Comparison of ENCODE assay signal across 8 cellular contexts in the genomic region with DNA sequence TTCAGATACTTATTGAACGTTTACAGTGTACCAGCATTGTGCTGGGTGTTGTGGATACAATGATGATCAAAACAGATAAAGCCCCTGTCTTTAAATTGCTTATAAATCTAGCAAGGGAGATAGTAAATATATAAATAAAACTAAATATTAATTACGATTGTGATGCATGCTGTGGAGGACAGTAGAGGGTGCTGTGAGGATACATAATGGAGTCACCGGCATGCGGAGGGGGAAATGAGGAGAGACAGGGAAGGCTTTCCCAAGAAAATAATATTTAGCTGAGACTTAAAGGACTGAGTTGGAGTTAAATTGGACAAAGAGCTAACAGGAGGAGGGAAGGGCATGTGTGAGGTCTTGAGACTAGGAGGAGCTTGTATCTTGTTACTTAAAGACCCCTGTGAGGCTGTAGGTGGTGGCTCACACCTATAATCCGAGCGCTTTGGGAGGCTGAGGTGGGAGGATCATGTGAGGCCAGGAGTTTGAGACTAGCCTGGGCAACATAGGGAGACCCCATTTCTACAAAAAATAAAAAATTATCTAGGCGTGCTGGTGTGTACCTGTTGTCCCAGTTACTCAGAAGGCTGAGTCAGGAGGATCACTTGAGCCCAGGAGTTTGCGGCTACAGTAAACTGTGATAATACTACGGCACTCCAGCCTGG. TPM values are rescaled to one million over a fixed set of nuclear protein-coding genes. Genes with fewer than 3 reads are reported as not detected.
DNase-seq lines count a peak whose midpoint lies in the region; ATAC-seq, FAIRE-seq and TF ChIP-seq lines count a peak whose summit lies in the region.

No MANE protein-coding gene starts in this region.

- H3K18ac ChIP-seq in H1 (ENCODE audit: extremely low read depth, low read length) = no peak overlapping the region

- H2BK120ac ChIP-seq in H1 (replicated peaks; ENCODE audit: low read depth, low read length) = no peak overlapping the region

- POLR2A ChIA-PET in H1 (lab: Charles Lee; ENCODE audit: partially characterized antibody) = interaction anchor here (1.0 to 3.1 kb wide), 3 partner anchors 29 to 120 kb away, joined by 3 to 12 read pairs (median 3); no protein-coding TSS in a partner anchor

- no peak overlapping the region for H3K27ac Mint-ChIP-seq in osteocyte (ENCODE audit: unreplicated experiment)
- no peak overlapping the region for H3K27ac Mint-ChIP-seq in stimulated activated naive CD8-positive, alpha-beta T cell treated with anti-CD3 and anti-CD28 coated beads, Interleukin-15, amount 100 ng/mL, for 72 hours

- H3K14ac ChIP-seq in H1 (ENCODE audit: insufficient read length) = no peak overlapping the region

- H2AK5ac ChIP-seq in H1 (ENCODE audit: low read depth, low read length) = no peak overlapping the region

- H3K4me3 Mint-ChIP-seq in osteocyte (ENCODE audit: unreplicated experiment) = peak overlapping the region; percentile 53
- H3K4me3 Mint-ChIP-seq in stimulated activated naive CD8-positive, alpha-beta T cell treated with anti-CD3 and anti-CD28 coated beads, Interleukin-15, amount 100 ng/mL, for 72 hours = peak overlapping the region in 1 of 2 donors; percentile 48

- H3K27me3 ChIP-seq in H1 (replicated peaks in 1 of 4; ENCODE audit: control insufficient read depth in 3 of 4, extremely low read depth in 1 of 4, insufficient read depth in 3 of 4, low read length in 3 of 4) = no peaks in the 10 kb centered on the region; a peak in 1 of 7 replicates

- no peaks in the 10 kb centered on the region for H3K36me3 ChIP-seq in H1 (ENCODE audit: control insufficient read depth in 2 of 4, insufficient read depth in 4 of 4, low read length in 3 of 4)

- H4K20me1 ChIP-seq in H1 (replicated peaks in 1 of 2; ENCODE audit: control insufficient read depth in 1 of 2, insufficient read depth in 2 of 2, low read length in 2 of 2) = no peaks in the 10 kb centered on the region

- TF ChIP-seq RAD21 in H1 (IDR thresholded peaks at IDR 0.05 in 1 of 2, conservative IDR thresholded peaks at IDR 0.05 in 1 of 2; ENCODE audit: low read depth in 2 of 2, low read length in 2 of 2) = peak; percentile 72 to 73

- peaks cover 12% of the 10 kb centered on the region for H3K27me3 Mint-ChIP-seq in osteocyte (ENCODE audit: unreplicated experiment)
- no peaks in the 10 kb centered on the region for H3K27me3 Mint-ChIP-seq in stimulated activated naive CD8-positive, alpha-beta T cell treated with anti-CD3 and anti-CD28 coated beads, Interleukin-15, amount 100 ng/mL, for 72 hours

- H3K79me1 ChIP-seq in H1 (ENCODE audit: low read depth, low read length) = peaks cover 2% of the 10 kb centered on the region; the same call in 1 of the 2 replicates

- H3K4me1 ChIP-seq in H1 (replicated peaks in 1 of 4; ENCODE audit: control insufficient read depth in 3 of 4, insufficient read depth in 4 of 4, low read length in 3 of 4) = peaks cover 0 to 4% (median 2%) of the 10 kb centered on the region in 4 experiments; a peak in 4 of 7 replicates

- H4K5ac ChIP-seq in H1 (ENCODE audit: insufficient read length, low read depth, low read length) = no peak overlapping the region

- peaks cover 19% of the 10 kb centered on the region for H3K4me1 Mint-ChIP-seq in osteocyte (ENCODE audit: unreplicated experiment)
- peaks cover 43% of the 10 kb centered on the region for H3K4me1 Mint-ChIP-seq in stimulated activated naive CD8-positive, alpha-beta T cell treated with anti-CD3 and anti-CD28 coated beads, Interleukin-15, amount 100 ng/mL, for 72 hours

- H2BK20ac ChIP-seq in H1 (ENCODE audit: low read length) = no peak overlapping the region

- H2BK5ac ChIP-seq in H1 (ENCODE audit: low read depth, low read length) = no peak overlapping the region

- H3K23ac ChIP-seq in H1 (ENCODE audit: insufficient read length) = no peak overlapping the region

- no peak overlapping the region for H3K4me3 ChIP-seq in H1 (ENCODE audit: extremely low read depth in 1 of 4, insufficient read depth in 2 of 4, low read depth in 3 of 4, low read length in 4 of 4)

- no peak overlapping the region for H3K27ac ChIP-seq in H1 (ENCODE audit: low read depth, low read length)

- H2AFZ ChIP-seq in H1 (ENCODE audit: low read length) = no peak overlapping the region

- no peak overlapping the region for H2BK15ac ChIP-seq in H1 (ENCODE audit: low read length)

- no peak overlapping the region for H3K4me2 ChIP-seq in H1 (ENCODE audit: insufficient read depth in 1 of 2, low read depth in 2 of 2, low read length in 2 of 2)

- no peak overlapping the region for H3K9ac ChIP-seq in H1 (replicated peaks in 1 of 4; ENCODE audit: extremely low read depth in 1 of 4, low read depth in 3 of 4, low read length in 3 of 4)

- no peaks in the 10 kb centered on the region for H3K9me3 Mint-ChIP-seq in osteocyte (ENCODE audit: unreplicated experiment)
- H3K9me3 Mint-ChIP-seq in stimulated activated naive CD8-positive, alpha-beta T cell treated with anti-CD3 and anti-CD28 coated beads, Interleukin-15, amount 100 ng/mL, for 72 hours = peaks cover 0 to 12% of the 10 kb centered on the region in 2 donors

- DNase-seq in NCI-H748 (lab: John Stamatoyannopoulos, UW; ENCODE audit: unreplicated experiment) (peak; percentile 22), NCI-H748 treated with DMSO at 0.1 percent for 48 hours (lab: John Stamatoyannopoulos, UW) (no peak), NCI-H2171 treated with DMSO at 0.1 percent for 48 hours (lab: John Stamatoyannopoulos, UW) (peak; percentile 49), H1 (ENCODE audit: low read depth in 1 of 2, low spot score in 2 of 2) (no peak), osteocyte (ENCODE audit: extremely low spot score, unreplicated experiment) (no peak), HUDEP-2 (lab: John Stamatoyannopoulos, UW; ENCODE audit: unreplicated experiment in 76 of 76) (no peak), C1 segment of cervical spinal cord (lab: John Stamatoyannopoulos, UW) (no peak)
- no peak for DNase-seq in stimulated activated naive CD8-positive, alpha-beta T cell treated with anti-CD3 and anti-CD28 coated beads, Interleukin-15, amount 100 ng/mL, for 72 hours

- ATAC-seq in stimulated activated naive CD8-positive, alpha-beta T cell treated with anti-CD3 and anti-CD28 coated beads, Interleukin-15, amount 100 ng/mL, for 72 hours = no peak

- no peak overlapping the region for H4K8ac ChIP-seq in H1 (ENCODE audit: extremely low read depth, insufficient read depth, low read length)

- H3K23me2 ChIP-seq in H1 (ENCODE audit: low read depth, low read length) = peaks cover 10% of the 10 kb centered on the region

- no peak overlapping the region for H3K4ac ChIP-seq in H1 (replicated peaks; ENCODE audit: insufficient read length, low read depth, low read length)

- TF ChIP-seq POLR2A in H1 (IDR thresholded peaks at IDR 0.05; ENCODE audit: control extremely low read depth in 1 of 2, low read depth in 2 of 2, low read length in 2 of 2) = no peak

- CTCF ChIA-PET in H1 (lab: Charles Lee; ENCODE audit: partially characterized antibody) = interaction anchor here (0.6 to 3.3 kb wide), 21 partner anchors 11 to 260 kb away, joined by 3 to 29 read pairs (median 4); no protein-coding TSS in a partner anchor

- no peaks in the 10 kb centered on the region; a peak in 1 of 4 replicates for H3K9me3 ChIP-seq in H1 (ENCODE audit: insufficient read depth in 2 of 2, low read depth in 1 of 2, low read length in 1 of 2)

- H3K79me2 ChIP-seq in H1 (ENCODE audit: control insufficient read depth in 1 of 2, insufficient read depth in 2 of 2, low read length in 2 of 2) = peaks cover 0 to 31% of the 10 kb centered on the region in 2 experiments; a peak in 2 of 4 replicates

- 92% methylated on average over 9 of the region's 9 CpGs; no CpG with 5 or more reads in 1 of the 2 experiments for WGBS in H1 (ENCODE audit: extremely low coverage in 1 of 2, insufficient coverage in 1 of 2, insufficient read length in 1 of 2, insufficient replicate concordance in 2 of 2, low coverage in 1 of 2, low lambda C conversion rate in 2 of 2, missing lambda C conversion rate in 1 of 2), 2 experiments

- H4K91ac ChIP-seq in H1 (replicated peaks; ENCODE audit: insufficient read length, low read length) = no peak overlapping the region

- no peaks in the 10 kb centered on the region for H3K36me3 Mint-ChIP-seq in osteocyte (ENCODE audit: unreplicated experiment)

- no peak for TF ChIP-seq EP300 in H1 (IDR thresholded peaks at IDR 0.05; ENCODE audit: borderline replicate concordance in 1 of 2, low read depth in 2 of 2, low read length in 2 of 2)

- no peak overlapping the region for H2BK12ac ChIP-seq in H1 (ENCODE audit: low read depth, low read length)

- peak; percentile 30 to 33 (median 30); a peak in 3 of 4 replicates for TF ChIP-seq CTCF in H1 (IDR thresholded peaks at IDR 0.05; ENCODE audit: control extremely low read depth in 1 of 3, insufficient read depth in 1 of 3, low read depth in 1 of 3, low read length in 3 of 3)
- peak; percentile 59 for TF ChIP-seq CTCF in osteocyte (IDR thresholded peaks at IDR 0.05)

- H3K56ac ChIP-seq in H1 (replicated peaks; ENCODE audit: insufficient read length, low read depth, low read length) = no peak overlapping the region

- no peak for FAIRE-seq in H1 (lab: Jason Lieb, UNC)

TF ChIP-seq in H1, 55 proteins besides CTCF, POLR2A, EP300 and RAD21:
- TF ChIP-seq PHF8 (conservative IDR thresholded peaks at IDR 0.05; ENCODE audit: low read depth, low read length) = no peak
- peak; percentile 67; the same call in 1 of the 2 replicates for TF ChIP-seq KDM1A (IDR thresholded peaks at IDR 0.05; ENCODE audit: borderline replicate concordance, low read length)
- no peak for TF ChIP-seq JUN (IDR thresholded peaks at IDR 0.05; ENCODE audit: low read depth, low read length)
- TF ChIP-seq RBBP5 (IDR thresholded peaks at IDR 0.05; ENCODE audit: borderline replicate concordance, low read depth, low read length) = no peak
- TF ChIP-seq RNF2 (IDR thresholded peaks at IDR 0.05; ENCODE audit: borderline replicate concordance, low read depth, low read length, missing control alignments, poor library complexity, severe bottlenecking) = no peak
- TF ChIP-seq POU5F1 (IDR thresholded peaks at IDR 0.05; ENCODE audit: low read depth, low read length) = no peak
- TF ChIP-seq CTBP2 (IDR thresholded peaks at IDR 0.05; ENCODE audit: borderline replicate concordance, insufficient read depth, insufficient read length, low read length) = no peak
- TF ChIP-seq BACH1 (IDR thresholded peaks at IDR 0.05; ENCODE audit: low read length) = no peak

RNA-seq across cellular contexts. Expression of a gene that starts 2.4 kb away (rescaled TPM):
- total RNA-seq in H1 (2021; fragmentation: NEBNext Ultra II Directional; extraction: Animal tissue kit (Norgen Biotek cat#: 25700)) = 11.0 and 12.4 TPM in 2 replicates
- polyA plus RNA-seq in H1 (2011; rRNA removed) = 23.0 and 27.9 TPM in 2 replicates
- polyA plus RNA-seq in H1 (2011; cell fraction: cytosol; rRNA removed) = 26.3 TPM
- polyA plus RNA-seq in H1 (2011; cell fraction: nucleus; rRNA removed) = 20.1 TPM
- polyA plus RNA-seq in H1 (2012, experiment 1 of 2) = 15.5 to 23.1 TPM (median 19.3 TPM) in 4 replicates
- 8.7 TPM for polyA plus RNA-seq in H1 (2012, experiment 2 of 2)
- polyA plus RNA-seq in H1 (2013, experiment 1 of 2) = 28.4 TPM
- 34.2 TPM for polyA plus RNA-seq in H1 (2013, experiment 2 of 2)
- 31.5 and 36.8 TPM in 2 replicates for polyA minus RNA-seq in H1 (2011; rRNA and poly(A)+ RNA removed)
- 12.3 TPM for polyA minus RNA-seq in H1 (2011; cell fraction: cytosol; rRNA and poly(A)+ RNA removed)
- 16.1 TPM for polyA minus RNA-seq in H1 (2011; cell fraction: nucleus; rRNA and poly(A)+ RNA removed)
- total RNA-seq in osteocyte = 15.7 and 20.1 TPM in 2 replicates

Comparison
In these comparisons a context has a peak if more than half of its experiments do, and no peak if none do; other contexts are left out.
1. DNase-seq: peak in NCI-H748 (single experiment) and NCI-H2171 treated with DMSO at 0.1 percent for 48 hours (single experiment); none in NCI-H748 treated with DMSO at 0.1 percent for 48 hours (single experiment), H1 (0 of 2), osteocyte (single experiment), HUDEP-2 (0 of 76), stimulated activated naive CD8-positive, alpha-beta T cell treated with anti-CD3 and anti-CD28 coated beads, Interleukin-15, amount 100 ng/mL, for 72 hours (0 of 2) and C1 segment of cervical spinal cord (0 of 14).